Comparison of ENCODE assay signal across 8 cellular contexts in genomic region chr4:89837385-89837995, GRCh38. TPM values are rescaled to one million over a fixed set of nuclear protein-coding genes. Genes with fewer than 3 reads are reported as not detected.
DNase-seq lines count a peak whose midpoint lies in the region; ATAC-seq and TF ChIP-seq lines count a peak whose summit lies in the region.

No MANE protein-coding gene starts in this region.

- H3K4me2 ChIP-seq in skeletal muscle satellite cell (ENCODE audit: low read length): peak overlapping the region; percentile 76

- H3K36me3 ChIP-seq in Caco-2 (ENCODE audit: control insufficient read depth, insufficient read depth, low read length): no peaks in the 10 kb centered on the region
- H3K36me3 ChIP-seq in H7 (replicated peaks; ENCODE audit: control insufficient read depth, insufficient read depth, low read length): no peaks in the 10 kb centered on the region
- H3K36me3 ChIP-seq in RWPE2 (ENCODE audit: low read depth): peaks cover 6% of the 10 kb centered on the region
- H3K36me3 ChIP-seq in skeletal muscle satellite cell (ENCODE audit: insufficient read depth, low read length): no peaks in the 10 kb centered on the region

- H3K27me3 ChIP-seq in Caco-2 (replicated peaks; ENCODE audit: control insufficient read depth, insufficient read depth, low read length) (no peaks in the 10 kb centered on the region), H7 (ENCODE audit: control insufficient read depth, insufficient read depth, low read length) (peaks cover 27% of the 10 kb centered on the region), RWPE2 (ENCODE audit: insufficient read depth, poor library complexity, severe bottlenecking) (peaks cover 3% of the 10 kb centered on the region), skeletal muscle satellite cell (ENCODE audit: control insufficient read depth, insufficient read depth, low read length) (peaks cover 58% of the 10 kb centered on the region)

- CTCF ChIA-PET in Caco-2 (lab: Charles Lee): interaction anchor here (0.7 kb wide), 2 partner anchors 39 to 40 kb away, joined by 3 to 4 read pairs; no protein-coding TSS in a partner anchor

- H3K4me3 ChIP-seq in Caco-2 (ENCODE audit: low read depth, low read length): peak overlapping the region; percentile 52
- H3K4me3 ChIP-seq in H7 (ENCODE audit: insufficient read depth, low read depth, low read length): peak overlapping the region; percentile 77
- H3K4me3 ChIP-seq in RWPE2 (ENCODE audit: severe bottlenecking): peak overlapping the region; percentile 63
- H3K4me3 ChIP-seq in skeletal muscle satellite cell (ENCODE audit: low read length): peak overlapping the region; percentile 66

- H3K9me3 ChIP-seq in Caco-2 (no peaks in the 10 kb centered on the region), RWPE2 (ENCODE audit: severe bottlenecking) (no peaks in the 10 kb centered on the region), skeletal muscle satellite cell (replicated peaks; ENCODE audit: low read length) (no peaks in the 10 kb centered on the region)

- no peak for DNase-seq in Caco-2
- peak; percentile 71 for DNase-seq in H7
- peak; percentile 56 for DNase-seq in RWPE2 (ENCODE audit: low spot score)
- no peak for DNase-seq in central memory CD8-positive, alpha-beta T cell (ENCODE audit: low spot score in 2 of 2)
- DNase-seq in immature natural killer cell: no peak
- DNase-seq in cortex of kidney (lab: John Stamatoyannopoulos, UW): no peak

- H3K4me3 Mint-ChIP-seq in Caco-2 (ENCODE audit: unreplicated experiment) (peak overlapping the region; percentile 84), immature natural killer cell (peak overlapping the region; percentile 73 to 81 (median 77))
- peak overlapping the region; percentile 72 for H3K4me3 Mint-ChIP-seq in central memory CD8-positive, alpha-beta T cell

- ATAC-seq in RWPE2 (ENCODE audit: low read depth) (peak; percentile 69), GM21515 (IDR thresholded peaks at IDR 0.05; ENCODE audit: unreplicated experiment) (no peak)
- no peak for ATAC-seq in central memory CD8-positive, alpha-beta T cell (replicated peaks; ENCODE audit: extremely low read depth, poor library complexity, severe bottlenecking)

- H3K27ac Mint-ChIP-seq in Caco-2 (ENCODE audit: unreplicated experiment) (no peak overlapping the region), immature natural killer cell (no peak overlapping the region)
- H3K27ac Mint-ChIP-seq in central memory CD8-positive, alpha-beta T cell (ENCODE audit: low read depth): no peak overlapping the region

- peaks cover 9% of the 10 kb centered on the region for H3K4me1 Mint-ChIP-seq in Caco-2 (ENCODE audit: low read depth, unreplicated experiment)
- peaks cover 20% of the 10 kb centered on the region for H3K4me1 Mint-ChIP-seq in central memory CD8-positive, alpha-beta T cell
- H3K4me1 Mint-ChIP-seq in immature natural killer cell: peaks cover 14 to 34% of the 10 kb centered on the region in 2 donors

- TF ChIP-seq CTCF in Caco-2 (IDR thresholded peaks at IDR 0.05; ENCODE audit: insufficient read depth in 1 of 2, low read depth in 1 of 2, low read length in 1 of 2, severe bottlenecking in 1 of 2, unreplicated experiment in 1 of 2): no peak
- peak; percentile 41 for TF ChIP-seq CTCF in RWPE2 (IDR thresholded peaks at IDR 0.05; ENCODE audit: poor library complexity, severe bottlenecking)

- no TSS peak for BruUV-seq in Caco-2 (replicated peaks; lab: Mats Ljungman, UMichigan)

- H3K36me3 Mint-ChIP-seq in Caco-2 (ENCODE audit: insufficient read depth, unreplicated experiment) (no peaks in the 10 kb centered on the region), immature natural killer cell (no peaks in the 10 kb centered on the region)
- peaks cover 2% of the 10 kb centered on the region for H3K36me3 Mint-ChIP-seq in central memory CD8-positive, alpha-beta T cell (ENCODE audit: insufficient read depth)

- H3K27me3 Mint-ChIP-seq in Caco-2 (ENCODE audit: insufficient read depth, unreplicated experiment): peaks cover 12% of the 10 kb centered on the region
- H3K27me3 Mint-ChIP-seq in central memory CD8-positive, alpha-beta T cell: peaks cover 91% of the 10 kb centered on the region
- peaks cover 11 to 34% (median 20%) of the 10 kb centered on the region in 3 donors for H3K27me3 Mint-ChIP-seq in immature natural killer cell (ENCODE audit: low read depth in 3 of 3)

- H3K27ac ChIP-seq in RWPE2 (ENCODE audit: poor library complexity, severe bottlenecking): peak overlapping the region; percentile 14

- H3K9me3 Mint-ChIP-seq in Caco-2 (ENCODE audit: unreplicated experiment) (no peaks in the 10 kb centered on the region), immature natural killer cell (peaks cover 0 to 2% (median 0%) of the 10 kb centered on the region in 6 donors)
- no peaks in the 10 kb centered on the region for H3K9me3 Mint-ChIP-seq in central memory CD8-positive, alpha-beta T cell

- H3K9ac ChIP-seq in skeletal muscle satellite cell (ENCODE audit: low read depth, low read length): no peak overlapping the region

- H3K4me1 ChIP-seq in Caco-2 (no peaks in the 10 kb centered on the region), RWPE2 (ENCODE audit: insufficient read depth, poor library complexity, severe bottlenecking) (peaks cover 5% of the 10 kb centered on the region), skeletal muscle satellite cell (ENCODE audit: control insufficient read depth, insufficient read depth, low read length) (peaks cover 10% of the 10 kb centered on the region)

- POLR2A ChIA-PET in Caco-2 (lab: Charles Lee): no interaction called here

- intact Hi-C loops in Caco-2 (cut with micrococcal nuclease; ENCODE audit: unreplicated experiment): loop anchor here (10.0 kb wide), 2 partner anchors 83 to 193 kb away; no protein-coding TSS in a partner anchor

RNA-seq across cellular contexts. Expression of gene SNCA, which starts 0.5 kb away (rescaled TPM):
- total RNA-seq in Caco-2 (2022): 5.7 and 8.4 TPM in 2 replicates
- total RNA-seq in H7 (2014; rRNA removed; shearing (Covaris generic)): 2.9 and 3.3 TPM in 2 replicates
- polyA plus RNA-seq in immature natural killer cell: 1 to 10 TPM; 4.6 to 7.2 (median 4.8) TPM
- total RNA-seq in skeletal muscle satellite cell (2012; rRNA removed): under 0.01 and 0.22 TPM in 2 replicates

RNA-seq across cellular contexts. Expression of gene MMRN1, which starts 57.2 kb away (rescaled TPM):
- total RNA-seq in Caco-2 (2022): not detected in 2 replicates
- 0.03 TPM in 1 of 2 replicates, not detected in the other for total RNA-seq in H7 (2014; rRNA removed; shearing (Covaris generic))
- 1 to 10 TPM in 2 of 3 donors, not detected in 1; 2.5 to 3.5 TPM for polyA plus RNA-seq in immature natural killer cell
- total RNA-seq in skeletal muscle satellite cell (2012; rRNA removed): under 0.01 TPM in 1 of 2 replicates, not detected in the other

Comparison
In these comparisons a context has a peak if more than half of its experiments do, and no peak if none do; other contexts are left out.
1. DNase-seq: peak in H7 (single experiment) and RWPE2 (single experiment); none in Caco-2 (0 of 2), central memory CD8-positive, alpha-beta T cell (0 of 2), immature natural killer cell (0 of 3) and cortex of kidney (single experiment).
2. Peak in every context shown above with its lines, with median percentiles within 50 percentile points of each other: H3K4me3 ChIP-seq and H3K4me3 Mint-ChIP-seq.